Comparison of ENCODE assay signal across 1 cellular context in genomic region chr17:28718990-28719433, GRCh38.
TF ChIP-seq lines count a peak whose summit lies in the region.

No MANE protein-coding gene starts in this region.

TF ChIP-seq in K562, 482 proteins besides CTCF, POLR2A, EP300 and RAD21 (continues in another document):
- no peak for TF ChIP-seq HDGF (IDR thresholded peaks at IDR 0.05)
- peak; percentile 36 for TF ChIP-seq GTF3C2 (IDR thresholded peaks at IDR 0.05; ENCODE audit: borderline replicate concordance, extremely low read depth, insufficient read length)
- TF ChIP-seq BRD9 (IDR thresholded peaks at IDR 0.05; ENCODE audit: low read depth, partially characterized antibody): peak; percentile 35
- TF ChIP-seq MTA3 (IDR thresholded peaks at IDR 0.05; ENCODE audit: borderline replicate concordance): 0 out of 2 replicates have a peak, but pooled peaks have one; percentile 11
- TF ChIP-seq, protein P1, sequence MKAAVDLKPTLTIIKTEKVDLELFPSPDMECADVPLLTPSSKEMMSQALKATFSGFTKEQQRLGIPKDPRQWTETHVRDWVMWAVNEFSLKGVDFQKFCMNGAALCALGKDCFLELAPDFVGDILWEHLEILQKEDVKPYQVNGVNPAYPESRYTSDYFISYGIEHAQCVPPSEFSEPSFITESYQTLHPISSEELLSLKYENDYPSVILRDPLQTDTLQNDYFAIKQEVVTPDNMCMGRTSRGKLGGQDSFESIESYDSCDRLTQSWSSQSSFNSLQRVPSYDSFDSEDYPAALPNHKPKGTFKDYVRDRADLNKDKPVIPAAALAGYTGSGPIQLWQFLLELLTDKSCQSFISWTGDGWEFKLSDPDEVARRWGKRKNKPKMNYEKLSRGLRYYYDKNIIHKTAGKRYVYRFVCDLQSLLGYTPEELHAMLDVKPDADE (conservative IDR thresholded peaks at IDR 0.05; ENCODE audit: control insufficient read depth, low read depth, low read length): no peak
- no peak for TF ChIP-seq ZNF134 (CRISPR knock-in tag; conservative IDR thresholded peaks at IDR 0.05)
- TF ChIP-seq MCM2 (IDR thresholded peaks at IDR 0.05; ENCODE audit: low read depth): no peak
- 0 out of 2 replicates have a peak, but pooled peaks have one; percentile 41 for TF ChIP-seq ZNF3 (CRISPR knock-in tag; IDR thresholded peaks at IDR 0.05)
- TF ChIP-seq, protein P2, sequence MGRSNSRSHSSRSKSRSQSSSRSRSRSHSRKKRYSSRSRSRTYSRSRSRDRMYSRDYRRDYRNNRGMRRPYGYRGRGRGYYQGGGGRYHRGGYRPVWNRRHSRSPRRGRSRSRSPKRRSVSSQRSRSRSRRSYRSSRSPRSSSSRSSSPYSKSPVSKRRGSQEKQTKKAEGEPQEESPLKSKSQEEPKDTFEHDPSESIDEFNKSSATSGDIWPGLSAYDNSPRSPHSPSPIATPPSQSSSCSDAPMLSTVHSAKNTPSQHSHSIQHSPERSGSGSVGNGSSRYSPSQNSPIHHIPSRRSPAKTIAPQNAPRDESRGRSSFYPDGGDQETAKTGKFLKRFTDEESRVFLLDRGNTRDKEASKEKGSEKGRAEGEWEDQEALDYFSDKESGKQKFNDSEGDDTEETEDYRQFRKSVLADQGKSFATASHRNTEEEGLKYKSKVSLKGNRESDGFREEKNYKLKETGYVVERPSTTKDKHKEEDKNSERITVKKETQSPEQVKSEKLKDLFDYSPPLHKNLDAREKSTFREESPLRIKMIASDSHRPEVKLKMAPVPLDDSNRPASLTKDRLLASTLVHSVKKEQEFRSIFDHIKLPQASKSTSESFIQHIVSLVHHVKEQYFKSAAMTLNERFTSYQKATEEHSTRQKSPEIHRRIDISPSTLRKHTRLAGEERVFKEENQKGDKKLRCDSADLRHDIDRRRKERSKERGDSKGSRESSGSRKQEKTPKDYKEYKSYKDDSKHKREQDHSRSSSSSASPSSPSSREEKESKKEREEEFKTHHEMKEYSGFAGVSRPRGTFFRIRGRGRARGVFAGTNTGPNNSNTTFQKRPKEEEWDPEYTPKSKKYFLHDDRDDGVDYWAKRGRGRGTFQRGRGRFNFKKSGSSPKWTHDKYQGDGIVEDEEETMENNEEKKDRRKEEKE (IDR thresholded peaks at IDR 0.05; ENCODE audit: borderline replicate concordance in 1 of 2, control insufficient read depth in 1 of 2, low read depth in 2 of 2, low read length in 1 of 2): no peak
- no peak for TF ChIP-seq BMI1 (IDR thresholded peaks at IDR 0.05; ENCODE audit: low read length)
- 0 out of 2 replicates have a peak, but pooled peaks have one; percentile 45 for TF ChIP-seq THAP7 (CRISPR knock-in tag; IDR thresholded peaks at IDR 0.05)
- TF ChIP-seq STAG1 (CRISPR knock-in tag; IDR thresholded peaks at IDR 0.05; ENCODE audit: borderline replicate concordance): no peak
- TF ChIP-seq SRSF9 (IDR thresholded peaks at IDR 0.05; ENCODE audit: borderline replicate concordance, low read depth, low read length): no peak
- no peak for TF ChIP-seq CHD4 (IDR thresholded peaks at IDR 0.05; ENCODE audit: insufficient read depth, insufficient replicate concordance, low read depth, low read length, poor library complexity, severe bottlenecking)
- peak; percentile 50 to 80; a peak in 3 of 4 replicates for TF ChIP-seq TEAD1 (CRISPR knock-in tag; IDR thresholded peaks at IDR 0.05)
- TF ChIP-seq, protein P3, sequence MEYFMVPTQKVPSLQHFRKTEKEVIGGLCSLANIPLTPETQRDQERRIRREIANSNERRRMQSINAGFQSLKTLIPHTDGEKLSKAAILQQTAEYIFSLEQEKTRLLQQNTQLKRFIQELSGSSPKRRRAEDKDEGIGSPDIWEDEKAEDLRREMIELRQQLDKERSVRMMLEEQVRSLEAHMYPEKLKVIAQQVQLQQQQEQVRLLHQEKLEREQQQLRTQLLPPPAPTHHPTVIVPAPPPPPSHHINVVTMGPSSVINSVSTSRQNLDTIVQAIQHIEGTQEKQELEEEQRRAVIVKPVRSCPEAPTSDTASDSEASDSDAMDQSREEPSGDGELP (CRISPR knock-in tag; IDR thresholded peaks at IDR 0.05; ENCODE audit: borderline replicate concordance): no peak; the same call in 1 of the 2 replicates
- peak; percentile 29; the same call in 1 of the 2 replicates for TF ChIP-seq CTBP1 (IDR thresholded peaks at IDR 0.05; ENCODE audit: borderline replicate concordance)
- no peak for TF ChIP-seq HDAC8 (tag; IDR thresholded peaks at IDR 0.05)
- no peak for TF ChIP-seq TSC22D4 (tag; IDR thresholded peaks at IDR 0.05)
- TF ChIP-seq RCOR1 (IDR thresholded peaks at IDR 0.05; ENCODE audit: borderline replicate concordance in 1 of 2, low read depth in 2 of 2, low read length in 2 of 2): peak; percentile 89 to 96; a peak in 3 of 4 replicates
- TF ChIP-seq SMARCA4 (IDR thresholded peaks at IDR 0.05): peak; percentile 72
- 0 out of 2 replicates have a peak, but pooled peaks have one; percentile 39 for TF ChIP-seq JUNB (CRISPR knock-in tag; conservative IDR thresholded peaks at IDR 0.05)
- TF ChIP-seq TARDBP (IDR thresholded peaks at IDR 0.05): peak; percentile 80; the same call in 1 of the 2 replicates
- TF ChIP-seq RNF219 (CRISPR knock-in tag; IDR thresholded peaks at IDR 0.05): no peak
- TF ChIP-seq SMARCA5 (IDR thresholded peaks at IDR 0.05): peak; percentile 19; the same call in 1 of the 2 replicates
- no peak for TF ChIP-seq NFYB (IDR thresholded peaks at IDR 0.05; ENCODE audit: extremely low read depth, insufficient read length)
- TF ChIP-seq ZNF384 (IDR thresholded peaks at IDR 0.05; ENCODE audit: low read depth, low read length): no peak
- TF ChIP-seq, protein P4, sequence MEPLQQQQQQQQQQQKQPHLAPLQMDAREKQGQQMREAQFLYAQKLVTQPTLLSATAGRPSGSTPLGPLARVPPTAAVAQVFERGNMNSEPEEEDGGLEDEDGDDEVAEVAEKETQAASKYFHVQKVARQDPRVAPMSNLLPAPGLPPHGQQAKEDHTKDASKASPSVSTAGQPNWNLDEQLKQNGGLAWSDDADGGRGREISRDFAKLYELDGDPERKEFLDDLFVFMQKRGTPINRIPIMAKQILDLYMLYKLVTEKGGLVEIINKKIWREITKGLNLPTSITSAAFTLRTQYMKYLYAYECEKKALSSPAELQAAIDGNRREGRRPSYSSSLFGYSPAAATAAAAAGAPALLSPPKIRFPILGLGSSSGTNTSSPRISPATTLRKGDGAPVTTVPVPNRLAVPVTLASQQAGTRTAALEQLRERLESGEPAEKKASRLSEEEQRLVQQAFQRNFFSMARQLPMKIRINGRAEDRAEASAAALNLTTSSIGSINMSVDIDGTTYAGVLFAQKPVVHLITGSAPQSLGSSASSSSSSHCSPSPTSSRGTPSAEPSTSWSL (CRISPR knock-in tag; IDR thresholded peaks at IDR 0.05; ENCODE audit: borderline replicate concordance): no peak
- 0 out of 2 replicates have a peak, but pooled peaks have one; percentile 38 for TF ChIP-seq NKRF (IDR thresholded peaks at IDR 0.05; ENCODE audit: borderline replicate concordance)
- peak in 1 of 2 experiments; percentile 98; a peak in 2 of 4 replicates for TF ChIP-seq HDAC1 (IDR thresholded peaks at IDR 0.05)
- peak; percentile 78; the same call in 1 of the 2 replicates for TF ChIP-seq BCOR (IDR thresholded peaks at IDR 0.05)
- TF ChIP-seq ZBTB1 (CRISPR knock-in tag; IDR thresholded peaks at IDR 0.05; ENCODE audit: borderline replicate concordance, low read depth): 0 out of 2 replicates have a peak, but pooled peaks have one; percentile 63
- TF ChIP-seq SMARCC2 (IDR thresholded peaks at IDR 0.05; ENCODE audit: low read depth): peak; percentile 55; the same call in 1 of the 2 replicates
- no peak for TF ChIP-seq GABPB1 (CRISPR knock-in tag; IDR thresholded peaks at IDR 0.05)
- 0 out of 2 replicates have a peak, but pooled peaks have one; percentile 27 for TF ChIP-seq SMAD4 (CRISPR knock-in tag; conservative IDR thresholded peaks at IDR 0.05)
- no peak for TF ChIP-seq XRCC3 (IDR thresholded peaks at IDR 0.05)
- TF ChIP-seq ELF1 (tag; IDR thresholded peaks at IDR 0.05): no peak
- peak; percentile 80 for TF ChIP-seq DPF2 (IDR thresholded peaks at IDR 0.05)
- TF ChIP-seq NR2F6 (CRISPR knock-in tag; IDR thresholded peaks at IDR 0.05): no peak
- 0 out of 2 replicates have a peak, but pooled peaks have one; percentile 85 for TF ChIP-seq NBN (IDR thresholded peaks at IDR 0.05; ENCODE audit: low read depth)
- TF ChIP-seq FOSL1 (tag; conservative IDR thresholded peaks at IDR 0.05): peak; percentile 93
- TF ChIP-seq, protein P5, sequence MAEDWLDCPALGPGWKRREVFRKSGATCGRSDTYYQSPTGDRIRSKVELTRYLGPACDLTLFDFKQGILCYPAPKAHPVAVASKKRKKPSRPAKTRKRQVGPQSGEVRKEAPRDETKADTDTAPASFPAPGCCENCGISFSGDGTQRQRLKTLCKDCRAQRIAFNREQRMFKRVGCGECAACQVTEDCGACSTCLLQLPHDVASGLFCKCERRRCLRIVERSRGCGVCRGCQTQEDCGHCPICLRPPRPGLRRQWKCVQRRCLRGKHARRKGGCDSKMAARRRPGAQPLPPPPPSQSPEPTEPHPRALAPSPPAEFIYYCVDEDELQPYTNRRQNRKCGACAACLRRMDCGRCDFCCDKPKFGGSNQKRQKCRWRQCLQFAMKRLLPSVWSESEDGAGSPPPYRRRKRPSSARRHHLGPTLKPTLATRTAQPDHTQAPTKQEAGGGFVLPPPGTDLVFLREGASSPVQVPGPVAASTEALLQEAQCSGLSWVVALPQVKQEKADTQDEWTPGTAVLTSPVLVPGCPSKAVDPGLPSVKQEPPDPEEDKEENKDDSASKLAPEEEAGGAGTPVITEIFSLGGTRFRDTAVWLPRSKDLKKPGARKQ (CRISPR knock-in tag; IDR thresholded peaks at IDR 0.05): peak; percentile 75; the same call in 1 of the 2 replicates
- no peak for TF ChIP-seq NFATC3 (IDR thresholded peaks at IDR 0.05)
- TF ChIP-seq SOX6 (IDR thresholded peaks at IDR 0.05): 0 out of 2 replicates have a peak, but pooled peaks have one; percentile 21
- no peak for TF ChIP-seq KAT8 (IDR thresholded peaks at IDR 0.05; ENCODE audit: low read depth)
- TF ChIP-seq ZNF655 (CRISPR knock-in tag; IDR thresholded peaks at IDR 0.05): no peak
- TF ChIP-seq LCOR (CRISPR knock-in tag; IDR thresholded peaks at IDR 0.05): peak; percentile 70
- peak; percentile 99 for TF ChIP-seq HDAC2 (IDR thresholded peaks at IDR 0.05)
